Comparison of ENCODE assay signal across 1 cellular context in genomic region chr9:133604856-133605255, GRCh38.
TF ChIP-seq lines count a peak whose summit lies in the region.

No MANE protein-coding gene starts in this region.

TF ChIP-seq in K562, 482 proteins besides CTCF, POLR2A, EP300 and RAD21:
- TF ChIP-seq SAFB2 (IDR thresholded peaks at IDR 0.05; ENCODE audit: borderline replicate concordance, low read depth, low read length, severe bottlenecking) (no peak), CHD4 (IDR thresholded peaks at IDR 0.05; ENCODE audit: insufficient read depth, insufficient replicate concordance, low read depth, low read length, poor library complexity, severe bottlenecking) (no peak), ZNF174 (CRISPR knock-in tag; IDR thresholded peaks at IDR 0.05) (no peak), KLF10 (CRISPR knock-in tag; IDR thresholded peaks at IDR 0.05) (no peak), HCFC1 (IDR thresholded peaks at IDR 0.05; ENCODE audit: low read depth, low read length) (no peak), RBM25 (IDR thresholded peaks at IDR 0.05; ENCODE audit: low read depth, low read length, severe bottlenecking) (no peak), ELF2 (CRISPR knock-in tag; IDR thresholded peaks at IDR 0.05) (no peak), NFATC3 (IDR thresholded peaks at IDR 0.05) (no peak), MLX (CRISPR knock-in tag; conservative IDR thresholded peaks at IDR 0.05) (no peak)
- TF ChIP-seq, protein P1, sequence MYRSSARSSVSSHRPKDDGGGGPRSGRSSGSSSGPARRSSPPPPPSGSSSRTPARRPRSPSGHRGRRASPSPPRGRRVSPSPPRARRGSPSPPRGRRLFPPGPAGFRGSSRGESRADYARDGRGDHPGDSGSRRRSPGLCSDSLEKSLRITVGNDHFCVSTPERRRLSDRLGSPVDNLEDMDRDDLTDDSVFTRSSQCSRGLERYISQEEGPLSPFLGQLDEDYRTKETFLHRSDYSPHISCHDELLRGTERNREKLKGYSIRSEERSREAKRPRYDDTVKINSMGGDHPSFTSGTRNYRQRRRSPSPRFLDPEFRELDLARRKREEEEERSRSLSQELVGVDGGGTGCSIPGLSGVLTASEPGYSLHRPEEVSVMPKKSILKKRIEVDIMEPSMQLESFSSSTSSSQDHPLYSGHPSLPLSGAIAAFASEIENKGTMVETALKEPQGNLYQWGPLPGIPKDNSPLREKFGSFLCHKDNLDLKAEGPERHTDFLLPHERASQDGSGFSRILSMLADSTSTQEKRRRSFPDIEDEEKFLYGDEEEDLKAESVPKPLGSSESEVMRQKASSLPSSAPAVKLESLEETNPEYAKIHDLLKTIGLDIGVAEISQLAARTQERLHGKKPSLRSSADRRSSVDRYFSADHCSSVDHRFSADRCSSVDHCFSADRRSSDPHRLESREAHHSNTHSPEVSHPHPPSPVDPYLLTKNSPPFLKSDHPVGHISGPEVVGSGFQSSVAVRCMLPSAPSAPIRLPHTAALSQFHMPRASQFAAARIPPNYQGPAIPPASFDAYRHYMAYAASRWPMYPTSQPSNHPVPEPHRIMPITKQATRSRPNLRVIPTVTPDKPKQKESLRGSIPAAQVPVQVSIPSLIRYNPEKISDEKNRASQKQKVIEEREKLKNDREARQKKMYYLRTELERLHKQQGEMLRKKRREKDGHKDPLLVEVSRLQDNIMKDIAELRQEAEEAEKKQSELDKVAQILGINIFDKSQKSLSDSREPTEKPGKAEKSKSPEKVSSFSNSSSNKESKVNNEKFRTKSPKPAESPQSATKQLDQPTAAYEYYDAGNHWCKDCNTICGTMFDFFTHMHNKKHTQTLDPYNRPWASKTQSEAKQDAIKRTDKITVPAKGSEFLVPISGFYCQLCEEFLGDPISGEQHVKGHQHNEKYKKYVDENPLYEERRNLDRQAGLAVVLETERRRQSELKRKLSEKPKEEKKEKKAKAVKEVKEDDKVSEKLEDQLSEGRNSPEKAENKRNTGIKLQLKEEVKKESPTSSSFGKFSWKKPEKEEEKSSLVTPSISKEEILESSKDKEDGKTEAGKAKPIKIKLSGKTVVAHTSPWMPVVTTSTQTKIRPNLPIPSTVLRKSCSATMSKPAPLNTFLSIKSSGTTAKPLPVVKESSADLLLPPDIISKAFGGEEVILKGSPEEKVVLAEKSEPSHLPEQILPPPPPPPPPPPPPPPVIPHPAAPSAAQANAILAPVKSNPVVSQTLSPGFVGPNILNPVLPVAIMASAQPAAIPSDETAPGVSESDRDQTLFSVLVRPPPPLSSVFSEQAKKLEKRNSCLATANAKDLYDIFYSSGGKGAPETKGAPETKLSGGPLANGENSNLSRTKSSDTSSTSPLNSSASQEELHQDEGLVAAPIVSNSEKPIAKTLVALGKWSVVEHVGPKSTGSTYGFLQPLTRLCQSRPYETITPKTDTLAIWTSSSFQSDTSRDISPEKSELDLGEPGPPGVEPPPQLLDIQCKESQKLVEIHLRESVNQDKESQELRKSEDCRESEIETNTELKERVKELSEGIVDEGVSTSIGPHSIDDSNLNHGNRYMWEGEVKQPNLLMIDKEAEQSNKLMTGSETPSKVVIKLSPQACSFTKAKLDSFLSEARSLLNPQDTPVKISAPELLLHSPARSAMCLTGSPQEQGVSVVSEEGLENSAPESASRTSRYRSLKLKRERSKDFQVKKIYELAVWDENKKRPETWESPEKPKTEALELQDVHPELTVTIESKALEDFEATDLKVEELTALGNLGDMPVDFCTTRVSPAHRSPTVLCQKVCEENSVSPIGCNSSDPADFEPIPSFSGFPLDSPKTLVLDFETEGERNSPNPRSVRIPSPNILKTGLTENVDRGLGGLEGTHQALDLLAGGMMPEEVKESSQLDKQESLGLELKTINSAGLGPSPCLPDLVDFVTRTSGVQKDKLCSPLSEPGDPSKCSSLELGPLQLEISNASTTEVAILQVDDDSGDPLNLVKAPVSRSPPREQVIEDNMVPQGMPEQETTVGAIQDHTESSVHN (IDR thresholded peaks at IDR 0.05; ENCODE audit: borderline replicate concordance in 1 of 2, low read depth in 1 of 2) = no peak
- TF ChIP-seq, protein P2, sequence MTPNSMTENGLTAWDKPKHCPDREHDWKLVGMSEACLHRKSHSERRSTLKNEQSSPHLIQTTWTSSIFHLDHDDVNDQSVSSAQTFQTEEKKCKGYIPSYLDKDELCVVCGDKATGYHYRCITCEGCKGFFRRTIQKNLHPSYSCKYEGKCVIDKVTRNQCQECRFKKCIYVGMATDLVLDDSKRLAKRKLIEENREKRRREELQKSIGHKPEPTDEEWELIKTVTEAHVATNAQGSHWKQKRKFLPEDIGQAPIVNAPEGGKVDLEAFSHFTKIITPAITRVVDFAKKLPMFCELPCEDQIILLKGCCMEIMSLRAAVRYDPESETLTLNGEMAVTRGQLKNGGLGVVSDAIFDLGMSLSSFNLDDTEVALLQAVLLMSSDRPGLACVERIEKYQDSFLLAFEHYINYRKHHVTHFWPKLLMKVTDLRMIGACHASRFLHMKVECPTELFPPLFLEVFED (CRISPR knock-in tag; conservative IDR thresholded peaks at IDR 0.05) = no peak
- TF ChIP-seq, protein P3, sequence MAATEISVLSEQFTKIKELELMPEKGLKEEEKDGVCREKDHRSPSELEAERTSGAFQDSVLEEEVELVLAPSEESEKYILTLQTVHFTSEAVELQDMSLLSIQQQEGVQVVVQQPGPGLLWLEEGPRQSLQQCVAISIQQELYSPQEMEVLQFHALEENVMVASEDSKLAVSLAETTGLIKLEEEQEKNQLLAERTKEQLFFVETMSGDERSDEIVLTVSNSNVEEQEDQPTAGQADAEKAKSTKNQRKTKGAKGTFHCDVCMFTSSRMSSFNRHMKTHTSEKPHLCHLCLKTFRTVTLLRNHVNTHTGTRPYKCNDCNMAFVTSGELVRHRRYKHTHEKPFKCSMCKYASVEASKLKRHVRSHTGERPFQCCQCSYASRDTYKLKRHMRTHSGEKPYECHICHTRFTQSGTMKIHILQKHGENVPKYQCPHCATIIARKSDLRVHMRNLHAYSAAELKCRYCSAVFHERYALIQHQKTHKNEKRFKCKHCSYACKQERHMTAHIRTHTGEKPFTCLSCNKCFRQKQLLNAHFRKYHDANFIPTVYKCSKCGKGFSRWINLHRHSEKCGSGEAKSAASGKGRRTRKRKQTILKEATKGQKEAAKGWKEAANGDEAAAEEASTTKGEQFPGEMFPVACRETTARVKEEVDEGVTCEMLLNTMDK (IDR thresholded peaks at IDR 0.05; ENCODE audit: borderline replicate concordance, insufficient read depth, low read depth, low read length, poor library complexity, severe bottlenecking) = no peak
